18 cellular contexts compared by ENCODE assay signal in the genomic region with DNA sequence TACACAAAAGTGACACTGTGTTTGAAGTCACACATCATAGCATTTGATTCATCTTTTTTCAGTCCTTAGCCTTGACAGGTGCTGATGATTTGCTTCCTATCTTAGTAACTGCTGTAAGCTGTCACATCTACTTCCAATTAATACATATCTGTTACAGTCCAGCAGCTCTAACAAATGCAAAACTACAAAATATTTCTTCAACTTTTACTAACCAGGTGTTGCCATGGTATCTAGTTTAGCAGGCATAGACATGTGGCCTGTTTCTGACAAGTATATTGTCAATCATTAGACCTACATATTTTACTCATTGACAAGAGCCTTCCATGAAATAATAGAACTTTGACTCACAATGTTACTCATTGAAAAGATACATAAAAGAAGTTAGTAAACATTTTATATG.
"Had no signal": no experiment of that assay in that cellular context is flagged by ENCODE, and none has a peak within 500 bp of the region (broad histone marks: within the 10 kb centered on the region; RNA-seq: fewer than 3 reads in every experiment).

No MANE protein-coding gene starts in this region.

- H3K4me3 ChIP-seq: heart left ventricle, psoas muscle, right lobe of liver, suprapubic skin, thyroid gland had no signal

- H3K27me3 ChIP-seq: heart left ventricle, neutrophil, right lobe of liver, suprapubic skin, thyroid gland had no signal

- H3K9me3 ChIP-seq: heart left ventricle, neutrophil, psoas muscle, right lobe of liver, suprapubic skin, thyroid gland had no signal

- H3K4me3 Mint-ChIP-seq: dendritic cell treated with granulocyte-macrophage colony-stimulating factor and Interleukin-4, amounts not matched to agents 40 ng/mL and 50 ng/mL, for 4 days; naive thymus-derived CD4-positive, alpha-beta T cell; nephron progenitor cell; stimulated activated effector memory CD8-positive, alpha-beta T cell treated with anti-CD3 and anti-CD28 coated beads, Interleukin-12 subunit alpha, Interleukin-12 subunit beta, amount 100 ng/mL, for 72 hours; type B pancreatic cell had no signal

- H3K27ac Mint-ChIP-seq: dendritic cell treated with granulocyte-macrophage colony-stimulating factor and Interleukin-4, amounts not matched to agents 40 ng/mL and 50 ng/mL, for 4 days; naive thymus-derived CD4-positive, alpha-beta T cell; nephron progenitor cell; stimulated activated effector memory CD8-positive, alpha-beta T cell treated with anti-CD3 and anti-CD28 coated beads, Interleukin-12 subunit alpha, Interleukin-12 subunit beta, amount 100 ng/mL, for 72 hours; type B pancreatic cell had no signal

- DNase-seq: heart left ventricle; hippocampal formation; mammary epithelial cell; naive thymus-derived CD4-positive, alpha-beta T cell; nephron progenitor cell; psoas muscle; retina; right lobe of liver; stimulated activated CD4-positive, alpha-beta T cell treated with anti-CD3 and anti-CD28 coated beads, Interleukin-4, amount 100 ng/mL, for 1 hour; stimulated activated CD8-positive, alpha-beta memory T cell treated with anti-CD3 and anti-CD28 coated beads, Interleukin-4, amount 100 ng/mL, for 48 hours; stimulated activated naive CD8-positive, alpha-beta T cell treated with anti-CD3 and anti-CD28 coated beads, Interleukin-15, Interleukin-2, amounts not matched to agents 100 U/mL and 50 U/mL, for 24 hours; thyroid gland had no signal

- FAIRE-seq: urothelium cell line had no signal

- H3K4me1 ChIP-seq: heart left ventricle, psoas muscle, right lobe of liver, suprapubic skin, thyroid gland had no signal

- H3K9me3 Mint-ChIP-seq: type B pancreatic cell had no signal

- H3K27ac ChIP-seq: heart left ventricle, neutrophil, psoas muscle, right lobe of liver, suprapubic skin, thyroid gland had no signal

- H3K4me1 Mint-ChIP-seq: naive thymus-derived CD4-positive, alpha-beta T cell; stimulated activated effector memory CD8-positive, alpha-beta T cell treated with anti-CD3 and anti-CD28 coated beads, Interleukin-12 subunit alpha, Interleukin-12 subunit beta, amount 100 ng/mL, for 72 hours had no signal

- ATAC-seq: heart left ventricle; naive thymus-derived CD4-positive, alpha-beta T cell; psoas muscle; right lobe of liver; stimulated activated effector memory CD8-positive, alpha-beta T cell treated with anti-CD3 and anti-CD28 coated beads, Interleukin-12 subunit alpha, Interleukin-12 subunit beta, amount 100 ng/mL, for 72 hours; stimulated activated naive CD8-positive, alpha-beta T cell treated with anti-CD3 and anti-CD28 coated beads, Interleukin-15, Interleukin-2, amounts not matched to agents 100 U/mL and 50 U/mL, for 24 hours had no signal

- H3K36me3 Mint-ChIP-seq: naive thymus-derived CD4-positive, alpha-beta T cell; stimulated activated effector memory CD8-positive, alpha-beta T cell treated with anti-CD3 and anti-CD28 coated beads, Interleukin-12 subunit alpha, Interleukin-12 subunit beta, amount 100 ng/mL, for 72 hours; type B pancreatic cell had no signal

- H3K27me3 Mint-ChIP-seq: dendritic cell treated with granulocyte-macrophage colony-stimulating factor and Interleukin-4, amounts not matched to agents 40 ng/mL and 50 ng/mL, for 4 days; naive thymus-derived CD4-positive, alpha-beta T cell; type B pancreatic cell had no signal

- H3K36me3 ChIP-seq: heart left ventricle, neutrophil, right lobe of liver, suprapubic skin, thyroid gland had no signal
